8 cellular contexts compared by ENCODE assay signal in genomic region chr15:28977377-28978010, GRCh38.
DNase-seq lines count a peak whose midpoint lies in the region; ATAC-seq, FAIRE-seq and TF ChIP-seq lines count a peak whose summit lies in the region.
"Had no signal": no experiment of that assay in that cellular context is flagged by ENCODE, and none has a peak within 500 bp of the region (broad histone marks: within the 10 kb centered on the region; RNA-seq: fewer than 3 reads in every experiment).

No MANE protein-coding gene starts in this region.

- no peaks in the 10 kb centered on the region for H3K79me2 ChIP-seq in astrocyte (ENCODE audit: insufficient read depth, low read length)

- peaks cover 14% of the 10 kb centered on the region for H3K4me1 ChIP-seq in astrocyte (ENCODE audit: insufficient read depth, low read length)

- peak overlapping the region; percentile 24 for H2AFZ ChIP-seq in astrocyte (ENCODE audit: low read depth, low read length)

- no peaks in the 10 kb centered on the region for H3K36me3 Mint-ChIP-seq in astrocyte (ENCODE audit: low read depth, unreplicated experiment)
- H3K36me3 Mint-ChIP-seq in T-helper 17 cell (ENCODE audit: low read depth), result peaks cover 3% of the 10 kb centered on the region

- peak; percentile 100 for FAIRE-seq in astrocyte (lab: Jason Lieb, UNC)

- H3K27ac Mint-ChIP-seq in astrocyte (ENCODE audit: unreplicated experiment) (peak overlapping the region; percentile 95), T-helper 17 cell (no peak overlapping the region)

- intact Hi-C loops in left ventricle myocardium superior (cut with micrococcal nuclease), result no loop called here

- H3K4me2 ChIP-seq in astrocyte (ENCODE audit: low read length), result peak overlapping the region; percentile 73

- DNase-seq in HT-29 (ENCODE audit: low spot score) (peak; percentile 33), astrocyte (ENCODE audit: low read depth) (peak; percentile 98), left ventricle myocardium superior (peak; percentile 38), stromal cell of bone marrow (ENCODE audit: low read depth) (peak; percentile 92), T-helper 2 cell (no peak), T-helper 17 cell (no peak)
- DNase-seq: H9 had no signal

- H3K27me3 Mint-ChIP-seq in astrocyte (ENCODE audit: low read depth, unreplicated experiment) (no peaks in the 10 kb centered on the region), T-helper 17 cell (no peaks in the 10 kb centered on the region)

- no peak overlapping the region for H3K9ac ChIP-seq in astrocyte (ENCODE audit: low read length)

- H3K9me3 ChIP-seq in astrocyte (ENCODE audit: insufficient read depth, low read depth, low read length), result no peaks in the 10 kb centered on the region
- no peaks in the 10 kb centered on the region for H3K9me3 ChIP-seq in T-helper 17 cell (ENCODE audit: control insufficient read depth, low read length, poor library complexity, severe bottlenecking)

- H3K9me3 Mint-ChIP-seq in astrocyte (ENCODE audit: unreplicated experiment), result no peaks in the 10 kb centered on the region
- H3K9me3 Mint-ChIP-seq: H9 had no signal

- H4K20me1 ChIP-seq in astrocyte (ENCODE audit: insufficient read depth, low read length), result peaks cover 16% of the 10 kb centered on the region

- H3K27ac ChIP-seq in astrocyte (ENCODE audit: low read depth, low read length), result peak overlapping the region; percentile 81

- no peaks in the 10 kb centered on the region for H3K36me3 ChIP-seq in astrocyte (ENCODE audit: insufficient read depth, low read length)

- peak; percentile 94 for ATAC-seq in left ventricle myocardium superior
- ATAC-seq in GM19452 (IDR thresholded peaks at IDR 0.05; ENCODE audit: unreplicated experiment), result no peak
- no peak for ATAC-seq in T-helper 17 cell

- no peak overlapping the region for H3K4me3 ChIP-seq in astrocyte (ENCODE audit: insufficient read depth, low read depth, low read length)

- no peak for TF ChIP-seq CTCF in astrocyte (IDR thresholded peaks at IDR 0.05; ENCODE audit: insufficient read depth, low read depth, low read length)

- H3K4me3 Mint-ChIP-seq in astrocyte (ENCODE audit: unreplicated experiment) (peak overlapping the region; percentile 15), T-helper 17 cell (no peak overlapping the region)
- H3K4me3 Mint-ChIP-seq: H9 had no signal

- H3K4me1 Mint-ChIP-seq in astrocyte (ENCODE audit: low read depth, unreplicated experiment), result peaks cover 35% of the 10 kb centered on the region
- H3K4me1 Mint-ChIP-seq in T-helper 17 cell, result peaks cover 7% of the 10 kb centered on the region

- no peaks in the 10 kb centered on the region for H3K27me3 ChIP-seq in astrocyte (ENCODE audit: insufficient read depth, low read length)

Comparison
In these comparisons a context has a peak if more than half of its experiments do, and no peak if none do; other contexts are left out.
1. DNase-seq: peak in HT-29 (single experiment), astrocyte (single experiment), left ventricle myocardium superior (single experiment) and stromal cell of bone marrow (single experiment); none in T-helper 2 cell (0 of 5) and T-helper 17 cell (0 of 3).